In genomic region chr14:32998433-32998832, GRCh38 we compare ENCODE assay signal across 9 cellular contexts. TPM values are rescaled to one million over a fixed set of nuclear protein-coding genes. Genes with fewer than 3 reads are reported as not detected.
DNase-seq lines count a peak whose midpoint lies in the region; ATAC-seq, FAIRE-seq and TF ChIP-seq lines count a peak whose summit lies in the region.
"Had no signal": no experiment of that assay in that cellular context is flagged by ENCODE, and none has a peak within 500 bp of the region (broad histone marks: within the 10 kb centered on the region; RNA-seq: fewer than 3 reads in every experiment).

No MANE protein-coding gene starts in this region.

- POLR2A ChIA-PET in A673 (lab: Charles Lee; ENCODE audit: low non-redundant PET) = no interaction called here

- H3K4me3 ChIP-seq in A673 (ENCODE audit: low read depth, low read length, poor library complexity, severe bottlenecking) = no peak overlapping the region
- no peak overlapping the region for H3K4me3 ChIP-seq in kidney (ENCODE audit: low read length in 2 of 2)

- peak; percentile 58 for TF ChIP-seq CTCF in A673 (conservative IDR thresholded peaks at IDR 0.05; ENCODE audit: low read depth, low read length)
- peak; percentile 37 for TF ChIP-seq CTCF in kidney (IDR thresholded peaks at IDR 0.05; ENCODE audit: borderline replicate concordance, extremely low read depth, insufficient read depth)

- no peaks in the 10 kb centered on the region for H3K36me3 ChIP-seq in A673 (ENCODE audit: insufficient read depth, low read length, poor library complexity, severe bottlenecking)
- no peaks in the 10 kb centered on the region for H3K36me3 ChIP-seq in kidney (ENCODE audit: control insufficient read depth in 1 of 2, insufficient read depth in 2 of 2, low read length in 2 of 2)

- H3K27me3 ChIP-seq in A673 (replicated peaks; ENCODE audit: insufficient read depth, low read depth, low read length, poor library complexity) = no peaks in the 10 kb centered on the region

- CTCF ChIA-PET in A673 (lab: Charles Lee) = no interaction called here

- H3K27ac ChIP-seq in A673 (ENCODE audit: low read depth, low read length, poor library complexity, severe bottlenecking) (no peak overlapping the region), kidney (ENCODE audit: low read depth in 2 of 2, low read length in 2 of 2) (no peak overlapping the region)

- DNase-seq in A673 (ENCODE audit: low spot score) = peak; percentile 58
- no peak for DNase-seq in H54 (ENCODE audit: insufficient read length, low spot score)
- DNase-seq in amniotic stem cell (lab: John Stamatoyannopoulos, UW) = peak; percentile 12
- DNase-seq in kidney = no peak
- no peak for DNase-seq in T1000 (lab: John Stamatoyannopoulos, UW)
- DNase-seq in NCI-H345 treated with DMSO at 0.1 percent for 48 hours (lab: John Stamatoyannopoulos, UW; ENCODE audit: unreplicated experiment) = no peak

- intact Hi-C loops in A673 (cut with micrococcal nuclease; ENCODE audit: unreplicated experiment) (no loop called here), kidney (cut with DNase I) (no loop called here)

- TF ChIP-seq POLR2A in H54 (IDR thresholded peaks at IDR 0.05; ENCODE audit: low read depth, low read length) = no peak

- FAIRE-seq in H54 (lab: Jason Lieb, UNC) (peak; percentile 20), kidney (lab: Jason Lieb, UNC) (no peak)

- H3K4me1 ChIP-seq in A673 (ENCODE audit: insufficient read depth, low read length, poor library complexity, severe bottlenecking) (peaks cover 31% of the 10 kb centered on the region), kidney (ENCODE audit: control insufficient read depth in 1 of 2, insufficient read depth in 1 of 2, low read depth in 1 of 2, low read length in 2 of 2) (no peaks in the 10 kb centered on the region)

- H3K9me3 ChIP-seq in A673 (ENCODE audit: low read depth, low read length, poor library complexity, severe bottlenecking) (no peaks in the 10 kb centered on the region), kidney (ENCODE audit: control insufficient read depth in 1 of 2, low read length in 2 of 2) (no peaks in the 10 kb centered on the region)

- ATAC-seq in GM18873 (IDR thresholded peaks at IDR 0.05; ENCODE audit: low FRiP score, unreplicated experiment) (no peak), HG03159 (IDR thresholded peaks at IDR 0.05; ENCODE audit: unreplicated experiment) (no peak)

- no peak overlapping the region for H3K9ac ChIP-seq in kidney (ENCODE audit: low read length in 2 of 2)

- BruUV-seq in A673 (replicated peaks; lab: Mats Ljungman, UMichigan) = no TSS peak

RNA-seq across cellular contexts. Expression of gene NPAS3, which starts 59.8 kb away (rescaled TPM):
- total RNA-seq in A673 (2021) (15.6 and 16.5 TPM in 2 replicates), kidney (5.0 TPM)
- polyA plus RNA-seq in kidney (ENCODE audit: insufficient read depth, low read depth, low replicate concordance) = 0.82 TPM
- total RNA-seq: activated CD8-positive, alpha-beta memory T cell treated with anti-CD3 and anti-CD28 coated beads for 36 hours had no signal

Comparison
In these comparisons a context has a peak if more than half of its experiments do, and no peak if none do; other contexts are left out.
1. DNase-seq: peak in A673 (single experiment) and amniotic stem cell (single experiment); none in H54 (single experiment), kidney (single experiment), T1000 (single experiment) and NCI-H345 treated with DMSO at 0.1 percent for 48 hours (single experiment).